In genomic region chr10:43683451-43684197, GRCh38 we compare ENCODE assay signal across 9 cellular contexts. TPM values are rescaled to one million over a fixed set of nuclear protein-coding genes. Genes with fewer than 3 reads are reported as not detected.
DNase-seq lines count a peak whose midpoint lies in the region; FAIRE-seq and TF ChIP-seq lines count a peak whose summit lies in the region.
"Had no signal": no experiment of that assay in that cellular context is flagged by ENCODE, and none has a peak within 500 bp of the region (broad histone marks: within the 10 kb centered on the region; RNA-seq: fewer than 3 reads in every experiment).

No MANE protein-coding gene starts in this region.

- H3K27ac Mint-ChIP-seq in chondrocyte (ENCODE audit: unreplicated experiment), result no peak overlapping the region

- H3K4me3 ChIP-seq in MM.1S (ENCODE audit: low read length) (no peak overlapping the region), smooth muscle cell (no peak overlapping the region), small intestine (ENCODE audit: low read depth in 1 of 2, low read length in 2 of 2) (no peak overlapping the region)

- DNase-seq in SKM-1 treated with dmso at 0.1 percent for 144 hours (lab: John Stamatoyannopoulos, UW; ENCODE audit: unreplicated experiment) (peak; percentile 7), SKM-1 (lab: John Stamatoyannopoulos, UW; ENCODE audit: unreplicated experiment) (no peak), MM.1S (peak; percentile 9), chondrocyte (ENCODE audit: low spot score) (no peak), smooth muscle cell (lab: John Stamatoyannopoulos, UW; ENCODE audit: unreplicated experiment) (no peak), small intestine (no peak), GM19238 (ENCODE audit: insufficient read length, low spot score) (no peak)
- no peak for DNase-seq in stimulated activated naive CD4-positive, alpha-beta T cell treated with Interleukin-2 at 50 U/mL for 16 hours (lab: John Stamatoyannopoulos, UW)

- H2AFZ ChIP-seq in MM.1S (ENCODE audit: low read length) (no peak overlapping the region), smooth muscle cell (ENCODE audit: low read depth) (no peak overlapping the region)

- H3K9ac ChIP-seq in MM.1S (ENCODE audit: low read length), result no peak overlapping the region
- H3K9ac ChIP-seq in smooth muscle cell (ENCODE audit: low read depth), result no peak overlapping the region

- H3K9me2 ChIP-seq in MM.1S (replicated peaks; ENCODE audit: insufficient read depth, low read length), result no peaks in the 10 kb centered on the region

- no peaks in the 10 kb centered on the region for H3K36me3 ChIP-seq in MM.1S (replicated peaks; ENCODE audit: insufficient read depth, low read length)
- no peaks in the 10 kb centered on the region for H3K36me3 ChIP-seq in smooth muscle cell (ENCODE audit: low read depth)
- no peaks in the 10 kb centered on the region for H3K36me3 ChIP-seq in small intestine (ENCODE audit: control insufficient read depth in 2 of 2, insufficient read depth in 2 of 2, low read length in 2 of 2)

- TF ChIP-seq CTCF in MM.1S (IDR thresholded peaks at IDR 0.05; ENCODE audit: low read length) (peak; percentile 47), chondrocyte (IDR thresholded peaks at IDR 0.05) (peak; percentile 72), smooth muscle cell (IDR thresholded peaks at IDR 0.05; ENCODE audit: borderline replicate concordance, insufficient read depth, poor library complexity, severe bottlenecking) (peak; percentile 34)

- H3K4me1 ChIP-seq in MM.1S (ENCODE audit: low read length) (no peaks in the 10 kb centered on the region), smooth muscle cell (ENCODE audit: low read depth) (no peaks in the 10 kb centered on the region), small intestine (ENCODE audit: control insufficient read depth in 2 of 2, insufficient read depth in 1 of 2, low read depth in 1 of 2, low read length in 1 of 2) (no peaks in the 10 kb centered on the region)

- 48% methylated on average over 9 of the region's 9 CpGs for WGBS in smooth muscle cell (ENCODE audit: low lambda C conversion rate)
- 32 to 36% (median 35%) methylated on average over 9 of the region's 9 CpGs for WGBS in small intestine, 3 donors

- H3F3A ChIP-seq in MM.1S (ENCODE audit: insufficient read depth, low read length) (no peaks in the 10 kb centered on the region), smooth muscle cell (ENCODE audit: low read depth) (no peaks in the 10 kb centered on the region)

- peaks cover 3% of the 10 kb centered on the region for H3K27me3 Mint-ChIP-seq in chondrocyte (ENCODE audit: low read depth)

- H3K79me2 ChIP-seq in MM.1S (ENCODE audit: low read length), result no peaks in the 10 kb centered on the region
- no peaks in the 10 kb centered on the region for H3K79me2 ChIP-seq in smooth muscle cell (ENCODE audit: low read depth)

- no peaks in the 10 kb centered on the region for H3K36me3 Mint-ChIP-seq in chondrocyte (ENCODE audit: low read depth)

- H4K20me1 ChIP-seq in MM.1S (ENCODE audit: insufficient read depth, low read length) (no peaks in the 10 kb centered on the region), smooth muscle cell (ENCODE audit: low read depth) (no peaks in the 10 kb centered on the region)

- H3K9me3 ChIP-seq in MM.1S (replicated peaks; ENCODE audit: insufficient read depth, low read length), result no peaks in the 10 kb centered on the region
- H3K9me3 ChIP-seq in smooth muscle cell (replicated peaks; ENCODE audit: low read depth), result no peaks in the 10 kb centered on the region
- H3K9me3 ChIP-seq in small intestine (ENCODE audit: control insufficient read depth, low read depth), result no peaks in the 10 kb centered on the region

- H3K4me3 Mint-ChIP-seq in chondrocyte (ENCODE audit: unreplicated experiment), result no peak overlapping the region

- no peak for FAIRE-seq in small intestine (lab: Jason Lieb, UNC)
- FAIRE-seq: G401.6 had no signal

- H3K4me1 Mint-ChIP-seq in chondrocyte (ENCODE audit: low read depth), result peaks cover 8% of the 10 kb centered on the region

- no peaks in the 10 kb centered on the region for H3K27me3 ChIP-seq in MM.1S (replicated peaks; ENCODE audit: insufficient read depth, low read length)
- peaks cover 4% of the 10 kb centered on the region for H3K27me3 ChIP-seq in smooth muscle cell (ENCODE audit: low read depth)
- no peaks in the 10 kb centered on the region for H3K27me3 ChIP-seq in small intestine (ENCODE audit: control insufficient read depth in 2 of 2, insufficient read depth in 2 of 2, low read length in 2 of 2)

- H3K9me3 Mint-ChIP-seq in chondrocyte (ENCODE audit: low read depth), result no peaks in the 10 kb centered on the region

- H3K4me2 ChIP-seq in MM.1S (ENCODE audit: low read depth, low read length) (no peak overlapping the region), smooth muscle cell (no peak overlapping the region)

- H3K27ac ChIP-seq in MM.1S (ENCODE audit: low read length) (no peak overlapping the region), smooth muscle cell (ENCODE audit: low read depth) (no peak overlapping the region), small intestine (ENCODE audit: low read depth in 1 of 2, low read length in 1 of 2) (no peak overlapping the region)

RNA-seq across cellular contexts. Expression of gene ZNF32, which starts 34.9 kb away (rescaled TPM):
- 35.4 to 41.1 TPM (median 40.3 TPM) in 3 replicates for total RNA-seq in chondrocyte
- total RNA-seq in smooth muscle cell, result 26.6 and 40.6 TPM in 2 replicates
- 30.9 and 36.3 TPM in 2 replicates for polyA plus RNA-seq in smooth muscle cell
- polyA plus RNA-seq in small intestine, result 10 to 100 TPM; 23.5 to 29.5 (median 28.6) TPM

Comparison
In these comparisons a context has a peak if more than half of its experiments do, and no peak if none do; other contexts are left out.
1. DNase-seq: peak in SKM-1 treated with dmso at 0.1 percent for 144 hours (single experiment) and MM.1S (single experiment); none in SKM-1 (single experiment), chondrocyte (single experiment), smooth muscle cell (single experiment), stimulated activated naive CD4-positive, alpha-beta T cell treated with Interleukin-2 at 50 U/mL for 16 hours (single experiment), small intestine (single experiment) and GM19238 (single experiment).
2. Peak in every context shown above with its lines, with median percentiles within 50 percentile points of each other: CTCF ChIP-seq.